In genomic region chrX:134764202-134764785, GRCh38 we compare ENCODE assay signal across 8 cellular contexts. TPM values are rescaled to one million over a fixed set of nuclear protein-coding genes. Genes with fewer than 3 reads are reported as not detected.
DNase-seq lines count a peak whose midpoint lies in the region; ATAC-seq lines count a peak whose summit lies in the region.

No MANE protein-coding gene starts in this region.

- H3K27me3 ChIP-seq in HAP-1 (ENCODE audit: low read depth) = no peaks in the 10 kb centered on the region

- no peaks in the 10 kb centered on the region for H3K9me3 ChIP-seq in HAP-1

- peaks cover 5% of the 10 kb centered on the region for H3K36me3 ChIP-seq in HAP-1 (replicated peaks)

- H3K4me3 ChIP-seq in HAP-1 = no peak overlapping the region

- in situ Hi-C loops in HAP-1 (cut with MboI; ENCODE audit: low sequenced_read_pairs) = loop anchor here (10.0 kb wide), 1 partner anchor 279 kb away; no protein-coding TSS in a partner anchor

- peaks cover 8% of the 10 kb centered on the region for H3K4me1 ChIP-seq in HAP-1

- no peak for ATAC-seq in GM19035 (IDR thresholded peaks at IDR 0.05; ENCODE audit: unreplicated experiment)

- DNase-seq in EH (ENCODE audit: low read depth) = peak; percentile 46
- peak; percentile 27 to 87 for DNase-seq in HAP-1 (ENCODE audit: low spot score in 2 of 2)
- DNase-seq in NCI-H510A treated with DMSO at 0.1 percent for 48 hours (lab: John Stamatoyannopoulos, UW) = peak; percentile 9
- peak; percentile 45 for DNase-seq in dermis blood vessel endothelial cell
- no peak for DNase-seq in Ammon's horn (ENCODE audit: low spot score)
- DNase-seq in hippocampal formation (lab: John Stamatoyannopoulos, UW) = no peak
- DNase-seq in COR-L47 (lab: John Stamatoyannopoulos, UW) = no peak

RNA-seq across cellular contexts. Expression of gene PABIR2, which starts 32.7 kb away (rescaled TPM):
- total RNA-seq in dermis blood vessel endothelial cell = 5.1 and 16.8 TPM in 2 replicates

Comparison
In these comparisons a context has a peak if more than half of its experiments do, and no peak if none do; other contexts are left out.
1. DNase-seq: peak in EH (single experiment), HAP-1 (2 of 2), NCI-H510A treated with DMSO at 0.1 percent for 48 hours (single experiment) and dermis blood vessel endothelial cell (single experiment); none in Ammon's horn (single experiment), hippocampal formation (0 of 2) and COR-L47 (single experiment).